1 cellular context compared by ENCODE assay signal in the genomic region with DNA sequence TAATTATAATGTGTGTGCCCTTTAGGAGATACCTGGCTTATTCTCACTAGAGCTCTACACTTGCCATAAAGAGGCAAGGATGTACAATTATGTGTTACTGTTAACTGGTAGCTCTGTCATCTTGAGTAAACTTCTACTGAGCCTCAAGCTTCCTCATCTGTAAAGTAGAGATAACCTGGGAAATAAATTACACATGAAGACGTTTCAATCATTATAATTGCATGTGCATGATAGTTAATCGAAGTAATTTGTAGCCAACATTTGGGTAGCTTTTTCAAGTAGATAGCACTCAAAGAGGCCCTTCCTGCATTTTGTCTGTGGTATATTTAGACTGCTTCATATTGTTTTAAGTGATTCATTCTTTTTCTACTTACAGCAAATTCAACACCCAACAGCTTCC.
TF ChIP-seq lines count a peak whose summit lies in the region.

No MANE protein-coding gene starts in this region.

TF ChIP-seq in endothelial cell of umbilical vein, 7 proteins besides CTCF, POLR2A, EP300 and RAD21:
- TF ChIP-seq POLR2AphosphoS5 (IDR thresholded peaks at IDR 0.05; ENCODE audit: insufficient read depth, low read depth, low read length) (no peak), FOS (IDR thresholded peaks at IDR 0.05; ENCODE audit: borderline replicate concordance, insufficient read depth, low read length) (no peak), MAX (IDR thresholded peaks at IDR 0.05; ENCODE audit: insufficient read depth, insufficient read length) (no peak), MYC (IDR thresholded peaks at IDR 0.05; ENCODE audit: low read depth, low read length) (no peak), EZH2 (IDR thresholded peaks at IDR 0.05; ENCODE audit: borderline replicate concordance, low read depth, low read length, severe bottlenecking) (no peak)
